ENCODE assay signal across 8 cellular contexts in genomic region chr6:25717856-25718740, GRCh38. TPM values are rescaled to one million over a fixed set of nuclear protein-coding genes. Genes with fewer than 3 reads are reported as not detected.
A peak's percentile ranks its signal among the peaks of the same experiment; 100 is the strongest.
DNase-seq lines count a peak whose midpoint lies in the region; ATAC-seq and TF ChIP-seq lines count a peak whose summit lies in the region.

No MANE protein-coding gene starts in this region.

- H2AK5ac ChIP-seq in mesenchymal stem cell (ENCODE audit: low read length, severe bottlenecking), result no peak overlapping the region

- H3K27me3 ChIP-seq in heart left ventricle (peaks cover 0 to 12% (median 0%) of the 10 kb centered on the region in 9 donors), body of pancreas (no peaks in the 10 kb centered on the region), mesenchymal stem cell (ENCODE audit: control insufficient read depth in 1 of 2, insufficient read depth in 1 of 2, low read length in 2 of 2) (peaks cover 0 to 3% of the 10 kb centered on the region in 2 experiments), H7 (ENCODE audit: control insufficient read depth, insufficient read depth, low read length) (no peaks in the 10 kb centered on the region)

- H3K27ac ChIP-seq in heart left ventricle (no peak overlapping the region), body of pancreas (no peak overlapping the region), mesenchymal stem cell (ENCODE audit: low read length, poor library complexity, severe bottlenecking) (no peak overlapping the region)

- H3K18ac ChIP-seq in mesenchymal stem cell (ENCODE audit: low read depth in 1 of 2, low read length in 2 of 2), result no peak overlapping the region

- intact Hi-C loops in heart left ventricle (cut with DNase I), result loop anchor here in 4 of 10 donors (5.0 to 10.0 kb wide), 3 partner anchors 177 to 496 kb away; no protein-coding TSS in a partner anchor
- intact Hi-C loops in left cardiac atrium (cut with DNase I), result loop anchor here (5.0 to 10.0 kb wide), 2 partner anchors 493 to 496 kb away; no protein-coding TSS in a partner anchor
- intact Hi-C loops in body of pancreas (cut with DNase I), result no loop called here

- H3K79me1 ChIP-seq in mesenchymal stem cell (replicated peaks; ENCODE audit: low read length, poor library complexity, severe bottlenecking), result no peaks in the 10 kb centered on the region

- H3K4me3 ChIP-seq in heart left ventricle (no peak overlapping the region), body of pancreas (no peak overlapping the region), mesenchymal stem cell (ENCODE audit: insufficient read depth in 1 of 2, low read depth in 1 of 2, low read length in 2 of 2) (no peak overlapping the region), H7 (ENCODE audit: insufficient read depth, low read depth, low read length) (no peak overlapping the region)

- H3K9me3 ChIP-seq in heart left ventricle, result no peaks in the 10 kb centered on the region
- H3K9me3 ChIP-seq in body of pancreas, result no peaks in the 10 kb centered on the region
- no peaks in the 10 kb centered on the region for H3K9me3 ChIP-seq in mesenchymal stem cell (ENCODE audit: control insufficient read depth, low read length)

- no peak overlapping the region for H2BK5ac ChIP-seq in mesenchymal stem cell (ENCODE audit: low read depth, low read length, poor library complexity, severe bottlenecking)

- H4K91ac ChIP-seq in mesenchymal stem cell (ENCODE audit: low read length), result no peak overlapping the region

- H3K4me1 ChIP-seq in heart left ventricle (peaks cover 0 to 6% (median 0%) of the 10 kb centered on the region in 12 donors), body of pancreas (peaks cover 9% of the 10 kb centered on the region), mesenchymal stem cell (ENCODE audit: control insufficient read depth, insufficient read depth, low read depth, low read length) (peaks cover 4% of the 10 kb centered on the region)

- no peak overlapping the region for H2BK15ac ChIP-seq in mesenchymal stem cell (ENCODE audit: low read depth, poor library complexity, severe bottlenecking)

- H3K36me3 ChIP-seq in heart left ventricle (no peaks in the 10 kb centered on the region), body of pancreas (replicated peaks in 1 of 2; ENCODE audit: insufficient read depth in 1 of 2, low read depth in 2 of 2) (no peaks in the 10 kb centered on the region), mesenchymal stem cell (ENCODE audit: control insufficient read depth in 1 of 2, insufficient read depth in 2 of 2, low read depth in 1 of 2, low read length in 2 of 2) (no peaks in the 10 kb centered on the region), H7 (replicated peaks; ENCODE audit: control insufficient read depth, insufficient read depth, low read length) (no peaks in the 10 kb centered on the region)

- TF ChIP-seq POLR2A in heart left ventricle (IDR thresholded peaks at IDR 0.05) (no peak), body of pancreas (IDR thresholded peaks at IDR 0.05) (no peak)

- DNase-seq in heart left ventricle, result no peak
- no peak for DNase-seq in left cardiac atrium
- DNase-seq in NCI-H2196 (lab: John Stamatoyannopoulos, UW; ENCODE audit: unreplicated experiment), result peak; percentile 52
- DNase-seq in body of pancreas, result peak in 2 of 4 donors; percentile 19 to 44
- peak; percentile 29 for DNase-seq in mesenchymal stem cell
- no peak for DNase-seq in effector CD4-positive, alpha-beta T cell
- no peak for DNase-seq in activated naive CD4-positive, alpha-beta T cell treated with Interleukin-2 at 50 U/mL for 16 hours
- DNase-seq in H7, result no peak

- no peak for ATAC-seq in heart left ventricle
- ATAC-seq in left cardiac atrium, result no peak
- ATAC-seq in body of pancreas, result peak; percentile 64

- no peak overlapping the region for H3K23ac ChIP-seq in mesenchymal stem cell (ENCODE audit: low read length in 2 of 2)

- H2AFZ ChIP-seq in mesenchymal stem cell (ENCODE audit: low read depth, low read length), result no peak overlapping the region

- H3K9ac ChIP-seq in mesenchymal stem cell (ENCODE audit: low read length), result no peak overlapping the region

- no peak overlapping the region for H3K4me2 ChIP-seq in mesenchymal stem cell (ENCODE audit: low read length, poor library complexity, severe bottlenecking)

- 30 to 37% (median 33%) methylated on average over 6 of the region's 6 CpGs for WGBS in heart left ventricle, 4 donors
- WGBS in body of pancreas, 2 donors, result 10 to 26% methylated on average over 6 of the region's 6 CpGs
- WGBS in mesenchymal stem cell, result no CpG with 5 or more reads among the region's 6 CpGs

- no peak overlapping the region for H4K8ac ChIP-seq in mesenchymal stem cell (ENCODE audit: low read length)

- no peak overlapping the region for H2BK12ac ChIP-seq in mesenchymal stem cell (ENCODE audit: low read length in 2 of 2)

- TF ChIP-seq CTCF in heart left ventricle (IDR thresholded peaks at IDR 0.05), result peak; percentile 21 to 70 (median 54)
- peak in 6 of 7 experiments; percentile 48 to 83 (median 77) for TF ChIP-seq CTCF in body of pancreas (IDR thresholded peaks at IDR 0.05)

- no peak overlapping the region for H3K4ac ChIP-seq in mesenchymal stem cell (ENCODE audit: low read depth in 1 of 2, low read length in 2 of 2)

- H2BK120ac ChIP-seq in mesenchymal stem cell (ENCODE audit: low read depth, low read length), result no peak overlapping the region

- H3K14ac ChIP-seq in mesenchymal stem cell (ENCODE audit: low read length in 2 of 2), result no peak overlapping the region

RNA-seq across cellular contexts. Expression of gene SLC17A4, which starts 36.4 kb away (rescaled TPM):
- total RNA-seq in heart left ventricle, result not detected
- polyA plus RNA-seq in heart left ventricle, result under 1 TPM in 1 of 2 donors, not detected in 1; 0.04 TPM
- not detected for total RNA-seq in left cardiac atrium
- 10 to 100 TPM in 1 of 2 donors, 1 to 10 TPM in 1; 4.0 to 10.6 TPM for total RNA-seq in body of pancreas
- not detected for polyA plus RNA-seq in mesenchymal stem cell (2013, experiment 1 of 2)
- not detected for polyA plus RNA-seq in mesenchymal stem cell (2013, experiment 2 of 2)
- not detected in 2 replicates for total RNA-seq in H7 (2014; rRNA removed; shearing (Covaris generic))

Comparison
In these comparisons a context has a peak if more than half of its experiments do, and no peak if none do; other contexts are left out.
1. DNase-seq: peak in NCI-H2196 (single experiment) and mesenchymal stem cell (single experiment); none in heart left ventricle (0 of 5), left cardiac atrium (single experiment), effector CD4-positive, alpha-beta T cell (single experiment), activated naive CD4-positive, alpha-beta T cell treated with Interleukin-2 at 50 U/mL for 16 hours (single experiment) and H7 (single experiment).